ENCODE assay signal across 1 cellular context in genomic region chr10:48601789-48602188, GRCh38.
TF ChIP-seq lines count a peak whose summit lies in the region.

No MANE protein-coding gene starts in this region.

TF ChIP-seq in HCT116, 20 proteins besides CTCF, POLR2A, EP300 and RAD21 (continued from another document):
- TF ChIP-seq, protein P1, sequence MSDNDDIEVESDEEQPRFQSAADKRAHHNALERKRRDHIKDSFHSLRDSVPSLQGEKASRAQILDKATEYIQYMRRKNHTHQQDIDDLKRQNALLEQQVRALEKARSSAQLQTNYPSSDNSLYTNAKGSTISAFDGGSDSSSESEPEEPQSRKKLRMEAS (IDR thresholded peaks at IDR 0.05) = no peak
- no peak for TF ChIP-seq EZH2phosphoT487 (IDR thresholded peaks at IDR 0.05; ENCODE audit: borderline replicate concordance)
- TF ChIP-seq, protein P2, sequence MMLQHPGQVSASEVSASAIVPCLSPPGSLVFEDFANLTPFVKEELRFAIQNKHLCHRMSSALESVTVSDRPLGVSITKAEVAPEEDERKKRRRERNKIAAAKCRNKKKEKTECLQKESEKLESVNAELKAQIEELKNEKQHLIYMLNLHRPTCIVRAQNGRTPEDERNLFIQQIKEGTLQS (IDR thresholded peaks at IDR 0.05) = no peak
- TF ChIP-seq, protein P3, sequence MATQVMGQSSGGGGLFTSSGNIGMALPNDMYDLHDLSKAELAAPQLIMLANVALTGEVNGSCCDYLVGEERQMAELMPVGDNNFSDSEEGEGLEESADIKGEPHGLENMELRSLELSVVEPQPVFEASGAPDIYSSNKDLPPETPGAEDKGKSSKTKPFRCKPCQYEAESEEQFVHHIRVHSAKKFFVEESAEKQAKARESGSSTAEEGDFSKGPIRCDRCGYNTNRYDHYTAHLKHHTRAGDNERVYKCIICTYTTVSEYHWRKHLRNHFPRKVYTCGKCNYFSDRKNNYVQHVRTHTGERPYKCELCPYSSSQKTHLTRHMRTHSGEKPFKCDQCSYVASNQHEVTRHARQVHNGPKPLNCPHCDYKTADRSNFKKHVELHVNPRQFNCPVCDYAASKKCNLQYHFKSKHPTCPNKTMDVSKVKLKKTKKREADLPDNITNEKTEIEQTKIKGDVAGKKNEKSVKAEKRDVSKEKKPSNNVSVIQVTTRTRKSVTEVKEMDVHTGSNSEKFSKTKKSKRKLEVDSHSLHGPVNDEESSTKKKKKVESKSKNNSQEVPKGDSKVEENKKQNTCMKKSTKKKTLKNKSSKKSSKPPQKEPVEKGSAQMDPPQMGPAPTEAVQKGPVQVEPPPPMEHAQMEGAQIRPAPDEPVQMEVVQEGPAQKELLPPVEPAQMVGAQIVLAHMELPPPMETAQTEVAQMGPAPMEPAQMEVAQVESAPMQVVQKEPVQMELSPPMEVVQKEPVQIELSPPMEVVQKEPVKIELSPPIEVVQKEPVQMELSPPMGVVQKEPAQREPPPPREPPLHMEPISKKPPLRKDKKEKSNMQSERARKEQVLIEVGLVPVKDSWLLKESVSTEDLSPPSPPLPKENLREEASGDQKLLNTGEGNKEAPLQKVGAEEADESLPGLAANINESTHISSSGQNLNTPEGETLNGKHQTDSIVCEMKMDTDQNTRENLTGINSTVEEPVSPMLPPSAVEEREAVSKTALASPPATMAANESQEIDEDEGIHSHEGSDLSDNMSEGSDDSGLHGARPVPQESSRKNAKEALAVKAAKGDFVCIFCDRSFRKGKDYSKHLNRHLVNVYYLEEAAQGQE (IDR thresholded peaks at IDR 0.05; ENCODE audit: low read depth) = no peak
- TF ChIP-seq CEBPB (IDR thresholded peaks at IDR 0.05; ENCODE audit: low read depth) = no peak
- TF ChIP-seq SIN3A (IDR thresholded peaks at IDR 0.05; ENCODE audit: low read depth) = no peak
- TF ChIP-seq POLR2AphosphoS5 (IDR thresholded peaks at IDR 0.05; ENCODE audit: low read depth, low read length) = no peak
- no peak for TF ChIP-seq JUND (IDR thresholded peaks at IDR 0.05)
- TF ChIP-seq EGR1 (IDR thresholded peaks at IDR 0.05; ENCODE audit: low read depth) = no peak
- no peak for TF ChIP-seq ELF1 (IDR thresholded peaks at IDR 0.05; ENCODE audit: borderline replicate concordance, low read depth)
- TF ChIP-seq YY1 (IDR thresholded peaks at IDR 0.05; ENCODE audit: extremely low read depth, insufficient replicate concordance, low read depth, low read length) = no peak
- no peak for TF ChIP-seq ZBTB33 (IDR thresholded peaks at IDR 0.05; ENCODE audit: extremely low read depth, insufficient replicate concordance, low read length)
- no peak for TF ChIP-seq FOSL1 (IDR thresholded peaks at IDR 0.05; ENCODE audit: low read depth)
- TF ChIP-seq TCF7L2 (IDR thresholded peaks at IDR 0.05; ENCODE audit: borderline replicate concordance, extremely low read depth, insufficient read depth, insufficient read length) = no peak
- TF ChIP-seq ZNF274 (IDR thresholded peaks at IDR 0.05; ENCODE audit: low read depth, low read length) = no peak
